In genomic region chr5:39233783-39234182, GRCh38 we compare ENCODE assay signal across 26 cellular contexts. TPM values are rescaled to one million over a fixed set of nuclear protein-coding genes. Genes with fewer than 3 reads are reported as not detected.
DNase-seq lines count a peak whose midpoint lies in the region; ATAC-seq lines count a peak whose summit lies in the region.
"Had no signal": no experiment of that assay in that cellular context is flagged by ENCODE, and none has a peak within 500 bp of the region (broad histone marks: within the 10 kb centered on the region; RNA-seq: fewer than 3 reads in every experiment).

No MANE protein-coding gene starts in this region.

- H3K79me2 ChIP-seq in Karpas-422 (ENCODE audit: low read length): no peaks in the 10 kb centered on the region

- no peak overlapping the region for H2BK12ac ChIP-seq in mesenchymal stem cell (ENCODE audit: low read length in 2 of 2)

- H3K9me3 ChIP-seq in Karpas-422 (ENCODE audit: low read length): no peaks in the 10 kb centered on the region
- no peaks in the 10 kb centered on the region for H3K9me3 ChIP-seq in mesenchymal stem cell (ENCODE audit: control insufficient read depth, low read length)
- H3K9me3 ChIP-seq: BE2C, BLaER1 had no signal

- no peak overlapping the region for H2BK15ac ChIP-seq in mesenchymal stem cell (ENCODE audit: low read depth, poor library complexity, severe bottlenecking)

- H3K9me2 ChIP-seq in Karpas-422 (replicated peaks; ENCODE audit: insufficient read depth, low read length): no peaks in the 10 kb centered on the region

- H4K20me1 ChIP-seq in Karpas-422 (ENCODE audit: insufficient read depth, low read depth, low read length): no peaks in the 10 kb centered on the region
- H4K20me1 ChIP-seq: BLaER1 had no signal

- H3K4me3 ChIP-seq in Karpas-422 (ENCODE audit: low read length) (no peak overlapping the region), mesenchymal stem cell (ENCODE audit: insufficient read depth in 1 of 2, low read depth in 1 of 2, low read length in 2 of 2) (no peak overlapping the region)
- H3K4me3 ChIP-seq: BLaER1, GM12878 had no signal

- H3K9ac ChIP-seq in Karpas-422 (ENCODE audit: low read length) (no peak overlapping the region), mesenchymal stem cell (ENCODE audit: low read length) (no peak overlapping the region)
- H3K9ac ChIP-seq: BLaER1 had no signal

- no peak overlapping the region for H3K27ac ChIP-seq in Karpas-422 (ENCODE audit: low read length)
- no peak overlapping the region for H3K27ac ChIP-seq in mesenchymal stem cell (ENCODE audit: low read length, poor library complexity, severe bottlenecking)
- H3K27ac ChIP-seq: BLaER1 had no signal

- no peaks in the 10 kb centered on the region for H3K4me1 ChIP-seq in Karpas-422 (ENCODE audit: low read length)
- H3K4me1 ChIP-seq in mesenchymal stem cell (ENCODE audit: control insufficient read depth, insufficient read depth, low read depth, low read length): no peaks in the 10 kb centered on the region
- H3K4me1 ChIP-seq: BE2C, BLaER1 had no signal

- H4K8ac ChIP-seq in mesenchymal stem cell (ENCODE audit: low read length): no peak overlapping the region

- no peak overlapping the region for H3K4ac ChIP-seq in mesenchymal stem cell (ENCODE audit: low read depth in 1 of 2, low read length in 2 of 2)

- no peak overlapping the region for H2AK5ac ChIP-seq in mesenchymal stem cell (ENCODE audit: low read length, severe bottlenecking)

- H3K27me3 ChIP-seq in Karpas-422 (ENCODE audit: low read length): no peaks in the 10 kb centered on the region
- H3K27me3 ChIP-seq in mesenchymal stem cell (ENCODE audit: control insufficient read depth in 1 of 2, insufficient read depth in 1 of 2, low read length in 2 of 2): no peaks in the 10 kb centered on the region
- H3K27me3 ChIP-seq: BLaER1 had no signal

- H3K4me2 ChIP-seq in Karpas-422 (ENCODE audit: low read depth, low read length, poor library complexity, severe bottlenecking) (no peak overlapping the region), mesenchymal stem cell (ENCODE audit: low read length, poor library complexity, severe bottlenecking) (no peak overlapping the region)
- H3K4me2 ChIP-seq: BLaER1 had no signal

- H3K79me1 ChIP-seq in mesenchymal stem cell (replicated peaks; ENCODE audit: low read length, poor library complexity, severe bottlenecking): no peaks in the 10 kb centered on the region

- H3K36me3 ChIP-seq in Karpas-422 (ENCODE audit: insufficient read depth, low read length): no peaks in the 10 kb centered on the region
- H3K36me3 ChIP-seq in mesenchymal stem cell (ENCODE audit: control insufficient read depth in 1 of 2, insufficient read depth in 2 of 2, low read depth in 1 of 2, low read length in 2 of 2): no peaks in the 10 kb centered on the region
- H3K36me3 ChIP-seq: BE2C, BLaER1 had no signal

- peak; percentile 34 for DNase-seq in Karpas-422
- DNase-seq in amniotic epithelial cell (ENCODE audit: low read depth): peak; percentile 13
- peak; percentile 22 for DNase-seq in mesenchymal stem cell
- DNase-seq: 8988T; ACHN; BE2C; C1 segment of cervical spinal cord; CD4-positive, alpha-beta memory T cell; CD4-positive, CD25-positive, alpha-beta regulatory T cell; CD8-positive, alpha-beta memory T cell; COR-L47; DMS 273 treated with DMSO at 0.1 percent for 48 hours; DMS153; DMS53; DMS79; DND-41; EL; GDM1 had no signal

- H2BK120ac ChIP-seq in mesenchymal stem cell (ENCODE audit: low read depth, low read length): no peak overlapping the region

- ATAC-seq in GM21360 (IDR thresholded peaks at IDR 0.05; ENCODE audit: unreplicated experiment) (no peak), GM18873 (IDR thresholded peaks at IDR 0.05; ENCODE audit: low FRiP score, unreplicated experiment) (no peak), HG02610 (IDR thresholded peaks at IDR 0.05; ENCODE audit: unreplicated experiment) (no peak)
- ATAC-seq: GM12878 had no signal

- H3K23ac ChIP-seq in mesenchymal stem cell (ENCODE audit: low read length in 2 of 2): no peak overlapping the region

- no peak overlapping the region for H4K91ac ChIP-seq in mesenchymal stem cell (ENCODE audit: low read length)

- no peak overlapping the region for H2BK5ac ChIP-seq in mesenchymal stem cell (ENCODE audit: low read depth, low read length, poor library complexity, severe bottlenecking)

- H3K14ac ChIP-seq in mesenchymal stem cell (ENCODE audit: low read length in 2 of 2): no peak overlapping the region

- WGBS in mesenchymal stem cell: 53% methylated on average over 2 of the region's 2 CpGs

- H2AFZ ChIP-seq in Karpas-422 (ENCODE audit: low read length): no peak overlapping the region
- H2AFZ ChIP-seq in mesenchymal stem cell (ENCODE audit: low read depth, low read length): no peak overlapping the region

- no peak overlapping the region for H3K18ac ChIP-seq in mesenchymal stem cell (ENCODE audit: low read depth in 1 of 2, low read length in 2 of 2)

RNA-seq across cellular contexts. Expression of gene FYB1, which starts 14.4 kb away (rescaled TPM):
- total RNA-seq in Karpas-422 (2014; rRNA removed; shearing (Covaris generic); ENCODE audit: low replicate concordance): 2.7 and 2.8 TPM in 2 replicates
- 0.10 TPM for polyA plus RNA-seq in mesenchymal stem cell (2013, experiment 1 of 2)
- polyA plus RNA-seq in mesenchymal stem cell (2013, experiment 2 of 2): 0.04 TPM
- total RNA-seq: A673, Daoy, G401 had no signal
